ENCODE assay signal across 20 cellular contexts in genomic region chr10:92114201-92114600, GRCh38.
A peak's percentile ranks its signal among the peaks of the same experiment; 100 is the strongest.
DNase-seq lines count a peak whose midpoint lies in the region; ATAC-seq and TF ChIP-seq lines count a peak whose summit lies in the region.
"Had no signal": no experiment of that assay in that cellular context is flagged by ENCODE, and none has a peak within 500 bp of the region (broad histone marks: within the 10 kb centered on the region; RNA-seq: fewer than 3 reads in every experiment).

No MANE protein-coding gene starts in this region.

- DNase-seq in DMS53 (lab: John Stamatoyannopoulos, UW) (peak; percentile 48), DMS53 treated with DMSO at 0.1 percent for 48 hours (lab: John Stamatoyannopoulos, UW; ENCODE audit: unreplicated experiment) (no peak), left colon (no peak), progenitor cell of endocrine pancreas (ENCODE audit: low spot score, unreplicated experiment) (no peak), chondrocyte (ENCODE audit: low spot score) (no peak)
- DNase-seq: 8988T; BE2C; CD8-positive, alpha-beta memory T cell; Kasumi-1; NCI-H1092 treated with DMSO at 0.1 percent for 48 hours; NCI-H1436 treated with DMSO at 0.1 percent for 48 hours; NCI-H187 treated with DMSO at 0.1 percent for 48 hours; NCI-H2107; NCI-H524; NCI-H748 treated with DMSO at 0.1 percent for 48 hours; SIG-M5 had no signal

- intact Hi-C loops in left colon (cut with DNase I, micrococcal nuclease), result no loop called here

- H3K9me3 Mint-ChIP-seq in nephron, result no peaks in the 10 kb centered on the region
- no peaks in the 10 kb centered on the region for H3K9me3 Mint-ChIP-seq in progenitor cell of endocrine pancreas (ENCODE audit: low read depth)
- H3K9me3 Mint-ChIP-seq in chondrocyte (ENCODE audit: low read depth), result no peaks in the 10 kb centered on the region
- H3K9me3 Mint-ChIP-seq: CD8-positive, alpha-beta memory T cell had no signal

- peaks cover 3% of the 10 kb centered on the region for H3K36me3 Mint-ChIP-seq in nephron (ENCODE audit: low read depth)
- H3K36me3 Mint-ChIP-seq in progenitor cell of endocrine pancreas (ENCODE audit: insufficient read depth), result no peaks in the 10 kb centered on the region
- peaks cover 1% of the 10 kb centered on the region for H3K36me3 Mint-ChIP-seq in chondrocyte (ENCODE audit: low read depth)

- ATAC-seq in left colon, result peak; percentile 90
- ATAC-seq in SK-N-SH treated with all-trans-retinoic acid at 6 μM for 48 hours, result no peak
- ATAC-seq: HCT116 had no signal

- TF ChIP-seq CTCF in nephron (IDR thresholded peaks at IDR 0.05; ENCODE audit: unreplicated experiment in 3 of 3) (no peak), progenitor cell of endocrine pancreas (IDR thresholded peaks at IDR 0.05; ENCODE audit: unreplicated experiment) (no peak), chondrocyte (IDR thresholded peaks at IDR 0.05) (no peak)

- H3K4me3 Mint-ChIP-seq in nephron, result no peak overlapping the region
- H3K4me3 Mint-ChIP-seq in progenitor cell of endocrine pancreas (ENCODE audit: low read depth), result no peak overlapping the region
- no peak overlapping the region for H3K4me3 Mint-ChIP-seq in chondrocyte (ENCODE audit: unreplicated experiment)
- H3K4me3 Mint-ChIP-seq: CD14-positive monocyte; CD8-positive, alpha-beta memory T cell had no signal

- no peaks in the 10 kb centered on the region for H3K27me3 Mint-ChIP-seq in nephron (ENCODE audit: low read depth)
- H3K27me3 Mint-ChIP-seq in progenitor cell of endocrine pancreas, result no peaks in the 10 kb centered on the region
- H3K27me3 Mint-ChIP-seq in chondrocyte (ENCODE audit: low read depth), result no peaks in the 10 kb centered on the region
- H3K27me3 Mint-ChIP-seq: CD8-positive, alpha-beta memory T cell had no signal

- H3K27ac Mint-ChIP-seq in nephron, result peak overlapping the region in 2 of 3 experiments; percentile 2 to 37
- H3K27ac Mint-ChIP-seq in progenitor cell of endocrine pancreas, result no peak overlapping the region
- H3K27ac Mint-ChIP-seq in chondrocyte (ENCODE audit: unreplicated experiment), result no peak overlapping the region
- H3K27ac Mint-ChIP-seq: CD8-positive, alpha-beta memory T cell had no signal

- peaks cover 4% of the 10 kb centered on the region for H3K4me1 Mint-ChIP-seq in nephron
- H3K4me1 Mint-ChIP-seq in progenitor cell of endocrine pancreas (ENCODE audit: low read depth), result peaks cover 4% of the 10 kb centered on the region
- H3K4me1 Mint-ChIP-seq in chondrocyte (ENCODE audit: low read depth), result peaks cover 4% of the 10 kb centered on the region

TF ChIP-seq in SK-N-SH treated with all-trans-retinoic acid at 6 μM for 48 hours, 23 proteins besides CTCF, POLR2A, EP300 and RAD21:
- TF ChIP-seq ZNF565 (CRISPR knock-in tag; conservative IDR thresholded peaks at IDR 0.05; ENCODE audit: low read depth), result no peak
- TF ChIP-seq, protein P1, sequence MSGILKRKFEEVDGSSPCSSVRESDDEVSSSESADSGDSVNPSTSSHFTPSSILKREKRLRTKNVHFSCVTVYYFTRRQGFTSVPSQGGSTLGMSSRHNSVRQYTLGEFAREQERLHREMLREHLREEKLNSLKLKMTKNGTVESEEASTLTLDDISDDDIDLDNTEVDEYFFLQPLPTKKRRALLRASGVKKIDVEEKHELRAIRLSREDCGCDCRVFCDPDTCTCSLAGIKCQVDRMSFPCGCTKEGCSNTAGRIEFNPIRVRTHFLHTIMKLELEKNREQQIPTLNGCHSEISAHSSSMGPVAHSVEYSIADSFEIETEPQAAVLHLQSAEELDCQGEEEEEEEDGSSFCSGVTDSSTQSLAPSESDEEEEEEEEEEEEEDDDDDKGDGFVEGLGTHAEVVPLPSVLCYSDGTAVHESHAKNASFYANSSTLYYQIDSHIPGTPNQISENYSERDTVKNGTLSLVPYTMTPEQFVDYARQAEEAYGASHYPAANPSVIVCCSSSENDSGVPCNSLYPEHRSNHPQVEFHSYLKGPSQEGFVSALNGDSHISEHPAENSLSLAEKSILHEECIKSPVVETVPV (CRISPR knock-in tag; IDR thresholded peaks at IDR 0.05), result no peak
- no peak for TF ChIP-seq TSHZ2 (CRISPR knock-in tag; IDR thresholded peaks at IDR 0.05)
- TF ChIP-seq, protein P2, sequence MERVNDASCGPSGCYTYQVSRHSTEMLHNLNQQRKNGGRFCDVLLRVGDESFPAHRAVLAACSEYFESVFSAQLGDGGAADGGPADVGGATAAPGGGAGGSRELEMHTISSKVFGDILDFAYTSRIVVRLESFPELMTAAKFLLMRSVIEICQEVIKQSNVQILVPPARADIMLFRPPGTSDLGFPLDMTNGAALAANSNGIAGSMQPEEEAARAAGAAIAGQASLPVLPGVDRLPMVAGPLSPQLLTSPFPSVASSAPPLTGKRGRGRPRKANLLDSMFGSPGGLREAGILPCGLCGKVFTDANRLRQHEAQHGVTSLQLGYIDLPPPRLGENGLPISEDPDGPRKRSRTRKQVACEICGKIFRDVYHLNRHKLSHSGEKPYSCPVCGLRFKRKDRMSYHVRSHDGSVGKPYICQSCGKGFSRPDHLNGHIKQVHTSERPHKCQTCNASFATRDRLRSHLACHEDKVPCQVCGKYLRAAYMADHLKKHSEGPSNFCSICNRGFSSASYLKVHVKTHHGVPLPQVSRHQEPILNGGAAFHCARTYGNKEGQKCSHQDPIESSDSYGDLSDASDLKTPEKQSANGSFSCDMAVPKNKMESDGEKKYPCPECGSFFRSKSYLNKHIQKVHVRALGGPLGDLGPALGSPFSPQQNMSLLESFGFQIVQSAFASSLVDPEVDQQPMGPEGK (CRISPR knock-in tag; IDR thresholded peaks at IDR 0.05; ENCODE audit: borderline replicate concordance), result no peak
- no peak for TF ChIP-seq RARB (CRISPR knock-in tag; IDR thresholded peaks at IDR 0.05)
- no peak for TF ChIP-seq ZFP30 (CRISPR knock-in tag; IDR thresholded peaks at IDR 0.05)
- TF ChIP-seq GLIS3 (CRISPR knock-in tag; IDR thresholded peaks at IDR 0.05), result no peak
- TF ChIP-seq TCF4 (CRISPR knock-in tag; IDR thresholded peaks at IDR 0.05; ENCODE audit: borderline replicate concordance), result no peak
- TF ChIP-seq ARNTL (CRISPR knock-in tag; IDR thresholded peaks at IDR 0.05; ENCODE audit: borderline replicate concordance, low read depth), result no peak
- no peak for TF ChIP-seq OSR1 (CRISPR knock-in tag; IDR thresholded peaks at IDR 0.05)
- no peak for TF ChIP-seq ISL1 (CRISPR knock-in tag; IDR thresholded peaks at IDR 0.05)
- TF ChIP-seq ZNF70 (CRISPR knock-in tag; IDR thresholded peaks at IDR 0.05), result no peak
- TF ChIP-seq, protein P3, sequence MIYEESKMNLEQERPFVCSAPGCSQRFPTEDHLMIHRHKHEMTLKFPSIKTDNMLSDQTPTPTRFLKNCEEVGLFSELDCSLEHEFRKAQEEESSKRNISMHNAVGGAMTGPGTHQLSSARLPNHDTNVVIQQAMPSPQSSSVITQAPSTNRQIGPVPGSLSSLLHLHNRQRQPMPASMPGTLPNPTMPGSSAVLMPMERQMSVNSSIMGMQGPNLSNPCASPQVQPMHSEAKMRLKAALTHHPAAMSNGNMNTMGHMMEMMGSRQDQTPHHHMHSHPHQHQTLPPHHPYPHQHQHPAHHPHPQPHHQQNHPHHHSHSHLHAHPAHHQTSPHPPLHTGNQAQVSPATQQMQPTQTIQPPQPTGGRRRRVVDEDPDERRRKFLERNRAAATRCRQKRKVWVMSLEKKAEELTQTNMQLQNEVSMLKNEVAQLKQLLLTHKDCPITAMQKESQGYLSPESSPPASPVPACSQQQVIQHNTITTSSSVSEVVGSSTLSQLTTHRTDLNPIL (CRISPR knock-in tag; IDR thresholded peaks at IDR 0.05; ENCODE audit: low read depth), result no peak
- no peak for TF ChIP-seq ZNF8 (CRISPR knock-in tag; IDR thresholded peaks at IDR 0.05)
- no peak for TF ChIP-seq ESRRG (CRISPR knock-in tag; IDR thresholded peaks at IDR 0.05)
- no peak for TF ChIP-seq TOX (CRISPR knock-in tag; IDR thresholded peaks at IDR 0.05; ENCODE audit: borderline replicate concordance)

Comparison
In these comparisons a context has a peak if more than half of its experiments do, and no peak if none do; other contexts are left out.
1. H3K27ac Mint-ChIP-seq: peak in nephron (2 of 3); none in progenitor cell of endocrine pancreas (single experiment) and chondrocyte (single experiment).